Comparison of ENCODE assay signal across 8 cellular contexts in the genomic region with DNA sequence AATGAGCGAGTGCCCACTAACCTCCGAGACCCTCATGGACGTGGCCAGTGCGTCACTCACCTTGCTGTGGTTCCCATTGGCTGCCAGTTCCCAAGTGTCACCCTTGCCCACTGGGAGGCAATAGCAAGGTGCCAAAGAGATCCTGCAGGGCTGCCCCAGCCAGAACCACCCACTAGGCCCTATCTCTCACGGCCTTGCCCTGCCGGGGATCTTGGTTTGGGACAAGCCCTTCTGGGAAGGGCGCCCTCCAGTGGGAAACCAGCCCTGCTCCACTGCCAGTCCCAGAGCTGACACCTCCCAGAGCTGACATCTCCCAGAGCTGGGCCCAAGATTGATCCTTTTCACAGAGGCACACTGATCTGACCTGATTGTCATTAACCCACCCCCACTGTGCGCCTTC. TPM values are rescaled to one million over a fixed set of nuclear protein-coding genes. Genes with fewer than 3 reads are reported as not detected.
DNase-seq lines count a peak whose midpoint lies in the region; ATAC-seq and TF ChIP-seq lines count a peak whose summit lies in the region.

No MANE protein-coding gene starts in this region.

- H3K27ac Mint-ChIP-seq in activated CD4-positive, alpha-beta T cell treated with anti-CD3 and anti-CD28 coated beads for 36 hours = no peak overlapping the region

- no peaks in the 10 kb centered on the region for H3K9me3 ChIP-seq in stomach

- peaks cover 6% of the 10 kb centered on the region for H3K36me3 Mint-ChIP-seq in activated CD4-positive, alpha-beta T cell treated with anti-CD3 and anti-CD28 coated beads for 36 hours (ENCODE audit: low read depth)

- TF ChIP-seq EP300 in stomach (IDR thresholded peaks at IDR 0.05) = no peak

- H3K4me1 Mint-ChIP-seq in activated CD4-positive, alpha-beta T cell treated with anti-CD3 and anti-CD28 coated beads for 36 hours = peaks cover 72% of the 10 kb centered on the region

- H3K27ac ChIP-seq in stomach = peak overlapping the region in 1 of 5 donors; percentile 87

- H3K4me3 ChIP-seq in fibroblast of pulmonary artery (replicated peaks; ENCODE audit: low read depth, low read length) (no peak overlapping the region), stomach (no peak overlapping the region)

- no peak for TF ChIP-seq POLR2A in stomach (IDR thresholded peaks at IDR 0.05)

- POLR2A ChIA-PET in activated CD4-positive, alpha-beta T cell treated with anti-CD3 and anti-CD28 coated beads for 36 hours (lab: Charles Lee) = interaction anchor here (0.6 kb wide), 1 partner anchor 157 kb away, joined by 3 read pairs; no protein-coding TSS in a partner anchor

- H3K27me3 ChIP-seq in stomach = no peaks in the 10 kb centered on the region

- TF ChIP-seq CTCF in fibroblast of pulmonary artery (IDR thresholded peaks at IDR 0.05; ENCODE audit: low read length, missing control alignments) = peak; percentile 58
- peak in 4 of 7 experiments; percentile 21 to 47 (median 28) for TF ChIP-seq CTCF in stomach (IDR thresholded peaks at IDR 0.05)

- CTCF ChIA-PET in activated CD4-positive, alpha-beta T cell treated with anti-CD3 and anti-CD28 coated beads for 36 hours (lab: Charles Lee) = interaction anchor here (0.6 to 5.0 kb wide), 21 partner anchors 10 to 294 kb away, joined by 3 to 38 read pairs (median 4); no protein-coding TSS in a partner anchor

- ATAC-seq in activated CD4-positive, alpha-beta T cell treated with anti-CD3 and anti-CD28 coated beads for 36 hours = no peak
- ATAC-seq in SK-N-SH treated with all-trans-retinoic acid at 6 μM for 48 hours (peak; percentile 25; the same call in 1 of the 3 replicates), GM19035 (IDR thresholded peaks at IDR 0.05; ENCODE audit: unreplicated experiment) (no peak)

- peaks cover 45 to 67% (median 54%) of the 10 kb centered on the region in 4 donors for H3K4me1 ChIP-seq in stomach

- H3K9me3 Mint-ChIP-seq in activated CD4-positive, alpha-beta T cell treated with anti-CD3 and anti-CD28 coated beads for 36 hours (ENCODE audit: low read depth) = no peaks in the 10 kb centered on the region

- 68 to 84% (median 69%) methylated on average over 5 to 8 of the region's 8 CpGs for WGBS in stomach, 5 donors

- H3K27me3 Mint-ChIP-seq in activated CD4-positive, alpha-beta T cell treated with anti-CD3 and anti-CD28 coated beads for 36 hours = no peaks in the 10 kb centered on the region

- peak; percentile 73 for DNase-seq in activated CD4-positive, alpha-beta T cell treated with anti-CD3 and anti-CD28 coated beads for 36 hours
- no peak for DNase-seq in activated CD4-positive, alpha-beta T cell treated with anti-CD3 and anti-CD28 coated beads, Interleukin-2, amount 50 U/mL, for 4 hours
- DNase-seq in fibroblast of pulmonary artery (ENCODE audit: low read depth) = peak; percentile 32
- peak; percentile 63 for DNase-seq in stomach
- no peak for DNase-seq in effector CD8-positive, alpha-beta T cell (lab: John Stamatoyannopoulos, UW)
- DNase-seq in NCI-H1092 (lab: John Stamatoyannopoulos, UW) = no peak

- intact Hi-C loops in activated CD4-positive, alpha-beta T cell treated with anti-CD3 and anti-CD28 coated beads for 36 hours (cut with DNase I, micrococcal nuclease) = loop anchor here (2.0 to 5.0 kb wide), 10 partner anchors 67 to 566 kb away; a partner anchor contains a TSS
- intact Hi-C loops in stomach (cut with DNase I; ENCODE audit: low total_unique reads) = no loop called here

- H3K4me3 Mint-ChIP-seq in activated CD4-positive, alpha-beta T cell treated with anti-CD3 and anti-CD28 coated beads for 36 hours = no peak overlapping the region

- no peaks in the 10 kb centered on the region for H3K36me3 ChIP-seq in stomach

TF ChIP-seq in SK-N-SH treated with all-trans-retinoic acid at 6 μM for 48 hours, 23 proteins besides CTCF, POLR2A, EP300 and RAD21 (continues in another document):
- TF ChIP-seq ZFP30 (CRISPR knock-in tag; IDR thresholded peaks at IDR 0.05) = no peak
- no peak for TF ChIP-seq RARB (CRISPR knock-in tag; IDR thresholded peaks at IDR 0.05)
- no peak for TF ChIP-seq ZFP3 (CRISPR knock-in tag; IDR thresholded peaks at IDR 0.05)
- no peak for TF ChIP-seq PPARA (CRISPR knock-in tag; IDR thresholded peaks at IDR 0.05; ENCODE audit: borderline replicate concordance)
- no peak for TF ChIP-seq TCF4 (CRISPR knock-in tag; IDR thresholded peaks at IDR 0.05; ENCODE audit: borderline replicate concordance)
- TF ChIP-seq ZNF8 (CRISPR knock-in tag; IDR thresholded peaks at IDR 0.05) = no peak
- no peak for TF ChIP-seq ZNF70 (CRISPR knock-in tag; IDR thresholded peaks at IDR 0.05)
- TF ChIP-seq, protein P1, sequence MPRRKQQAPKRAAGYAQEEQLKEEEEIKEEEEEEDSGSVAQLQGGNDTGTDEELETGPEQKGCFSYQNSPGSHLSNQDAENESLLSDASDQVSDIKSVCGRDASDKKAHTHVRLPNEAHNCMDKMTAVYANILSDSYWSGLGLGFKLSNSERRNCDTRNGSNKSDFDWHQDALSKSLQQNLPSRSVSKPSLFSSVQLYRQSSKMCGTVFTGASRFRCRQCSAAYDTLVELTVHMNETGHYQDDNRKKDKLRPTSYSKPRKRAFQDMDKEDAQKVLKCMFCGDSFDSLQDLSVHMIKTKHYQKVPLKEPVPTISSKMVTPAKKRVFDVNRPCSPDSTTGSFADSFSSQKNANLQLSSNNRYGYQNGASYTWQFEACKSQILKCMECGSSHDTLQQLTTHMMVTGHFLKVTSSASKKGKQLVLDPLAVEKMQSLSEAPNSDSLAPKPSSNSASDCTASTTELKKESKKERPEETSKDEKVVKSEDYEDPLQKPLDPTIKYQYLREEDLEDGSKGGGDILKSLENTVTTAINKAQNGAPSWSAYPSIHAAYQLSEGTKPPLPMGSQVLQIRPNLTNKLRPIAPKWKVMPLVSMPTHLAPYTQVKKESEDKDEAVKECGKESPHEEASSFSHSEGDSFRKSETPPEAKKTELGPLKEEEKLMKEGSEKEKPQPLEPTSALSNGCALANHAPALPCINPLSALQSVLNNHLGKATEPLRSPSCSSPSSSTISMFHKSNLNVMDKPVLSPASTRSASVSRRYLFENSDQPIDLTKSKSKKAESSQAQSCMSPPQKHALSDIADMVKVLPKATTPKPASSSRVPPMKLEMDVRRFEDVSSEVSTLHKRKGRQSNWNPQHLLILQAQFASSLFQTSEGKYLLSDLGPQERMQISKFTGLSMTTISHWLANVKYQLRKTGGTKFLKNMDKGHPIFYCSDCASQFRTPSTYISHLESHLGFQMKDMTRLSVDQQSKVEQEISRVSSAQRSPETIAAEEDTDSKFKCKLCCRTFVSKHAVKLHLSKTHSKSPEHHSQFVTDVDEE (CRISPR knock-in tag; IDR thresholded peaks at IDR 0.05) = no peak
- TF ChIP-seq BACH2 (CRISPR knock-in tag; IDR thresholded peaks at IDR 0.05; ENCODE audit: borderline replicate concordance) = no peak
- TF ChIP-seq TOX (CRISPR knock-in tag; IDR thresholded peaks at IDR 0.05; ENCODE audit: borderline replicate concordance) = no peak
- TF ChIP-seq, protein P2, sequence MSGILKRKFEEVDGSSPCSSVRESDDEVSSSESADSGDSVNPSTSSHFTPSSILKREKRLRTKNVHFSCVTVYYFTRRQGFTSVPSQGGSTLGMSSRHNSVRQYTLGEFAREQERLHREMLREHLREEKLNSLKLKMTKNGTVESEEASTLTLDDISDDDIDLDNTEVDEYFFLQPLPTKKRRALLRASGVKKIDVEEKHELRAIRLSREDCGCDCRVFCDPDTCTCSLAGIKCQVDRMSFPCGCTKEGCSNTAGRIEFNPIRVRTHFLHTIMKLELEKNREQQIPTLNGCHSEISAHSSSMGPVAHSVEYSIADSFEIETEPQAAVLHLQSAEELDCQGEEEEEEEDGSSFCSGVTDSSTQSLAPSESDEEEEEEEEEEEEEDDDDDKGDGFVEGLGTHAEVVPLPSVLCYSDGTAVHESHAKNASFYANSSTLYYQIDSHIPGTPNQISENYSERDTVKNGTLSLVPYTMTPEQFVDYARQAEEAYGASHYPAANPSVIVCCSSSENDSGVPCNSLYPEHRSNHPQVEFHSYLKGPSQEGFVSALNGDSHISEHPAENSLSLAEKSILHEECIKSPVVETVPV (CRISPR knock-in tag; IDR thresholded peaks at IDR 0.05) = no peak
- TF ChIP-seq, protein P3, sequence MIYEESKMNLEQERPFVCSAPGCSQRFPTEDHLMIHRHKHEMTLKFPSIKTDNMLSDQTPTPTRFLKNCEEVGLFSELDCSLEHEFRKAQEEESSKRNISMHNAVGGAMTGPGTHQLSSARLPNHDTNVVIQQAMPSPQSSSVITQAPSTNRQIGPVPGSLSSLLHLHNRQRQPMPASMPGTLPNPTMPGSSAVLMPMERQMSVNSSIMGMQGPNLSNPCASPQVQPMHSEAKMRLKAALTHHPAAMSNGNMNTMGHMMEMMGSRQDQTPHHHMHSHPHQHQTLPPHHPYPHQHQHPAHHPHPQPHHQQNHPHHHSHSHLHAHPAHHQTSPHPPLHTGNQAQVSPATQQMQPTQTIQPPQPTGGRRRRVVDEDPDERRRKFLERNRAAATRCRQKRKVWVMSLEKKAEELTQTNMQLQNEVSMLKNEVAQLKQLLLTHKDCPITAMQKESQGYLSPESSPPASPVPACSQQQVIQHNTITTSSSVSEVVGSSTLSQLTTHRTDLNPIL (CRISPR knock-in tag; IDR thresholded peaks at IDR 0.05; ENCODE audit: low read depth) = no peak
- TF ChIP-seq, protein P4, sequence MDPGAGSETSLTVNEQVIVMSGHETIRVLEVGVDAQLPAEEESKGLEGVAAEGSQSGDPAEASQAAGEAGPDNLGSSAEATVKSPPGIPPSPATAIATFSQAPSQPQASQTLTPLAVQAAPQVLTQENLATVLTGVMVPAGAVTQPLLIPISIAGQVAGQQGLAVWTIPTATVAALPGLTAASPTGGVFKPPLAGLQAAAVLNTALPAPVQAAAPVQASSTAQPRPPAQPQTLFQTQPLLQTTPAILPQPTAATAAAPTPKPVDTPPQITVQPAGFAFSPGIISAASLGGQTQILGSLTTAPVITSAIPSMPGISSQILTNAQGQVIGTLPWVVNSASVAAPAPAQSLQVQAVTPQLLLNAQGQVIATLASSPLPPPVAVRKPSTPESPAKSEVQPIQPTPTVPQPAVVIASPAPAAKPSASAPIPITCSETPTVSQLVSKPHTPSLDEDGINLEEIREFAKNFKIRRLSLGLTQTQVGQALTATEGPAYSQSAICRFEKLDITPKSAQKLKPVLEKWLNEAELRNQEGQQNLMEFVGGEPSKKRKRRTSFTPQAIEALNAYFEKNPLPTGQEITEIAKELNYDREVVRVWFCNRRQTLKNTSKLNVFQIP (CRISPR knock-in tag; IDR thresholded peaks at IDR 0.05; ENCODE audit: borderline replicate concordance, low read depth) = no peak
- TF ChIP-seq ZNF565 (CRISPR knock-in tag; conservative IDR thresholded peaks at IDR 0.05; ENCODE audit: low read depth) = no peak
- TF ChIP-seq ARNTL (CRISPR knock-in tag; IDR thresholded peaks at IDR 0.05; ENCODE audit: borderline replicate concordance, low read depth) = no peak

RNA-seq across cellular contexts. Expression of a gene that starts 2.1 kb away (rescaled TPM):
- total RNA-seq in activated CD4-positive, alpha-beta T cell treated with anti-CD3 and anti-CD28 coated beads for 36 hours = 10 to 100 TPM; 31.5 to 33.5 TPM
- 10 to 100 TPM in 4 of 5 donors, 1 to 10 TPM in 1; 1.7 to 81.1 (median 18.3) TPM for total RNA-seq in stomach
- 10 to 100 TPM in 2 of 3 donors, 1 to 10 TPM in 1; 9.5 to 29.4 (median 21.7) TPM for polyA plus RNA-seq in stomach

RNA-seq across cellular contexts. Expression of a gene that starts 21.8 kb away (rescaled TPM):
- total RNA-seq in activated CD4-positive, alpha-beta T cell treated with anti-CD3 and anti-CD28 coated beads for 36 hours = 10 to 100 TPM; 27.7 to 30.8 TPM
- 100 to 1,000 TPM in 3 of 5 donors, 10 to 100 TPM in 2; 39.3 to 301 (median 107) TPM for total RNA-seq in stomach
- 10 to 100 TPM; 41.1 to 52.4 (median 49.5) TPM for polyA plus RNA-seq in stomach

Comparison
In these comparisons a context has a peak if more than half of its experiments do, and no peak if none do; other contexts are left out.
1. DNase-seq: peak in activated CD4-positive, alpha-beta T cell treated with anti-CD3 and anti-CD28 coated beads for 36 hours (single experiment), fibroblast of pulmonary artery (single experiment) and stomach (single experiment); none in activated CD4-positive, alpha-beta T cell treated with anti-CD3 and anti-CD28 coated beads, Interleukin-2, amount 50 U/mL, for 4 hours (0 of 2), effector CD8-positive, alpha-beta T cell (single experiment) and NCI-H1092 (single experiment).